Comparison of ENCODE assay signal across 1 cellular context in the genomic region with DNA sequence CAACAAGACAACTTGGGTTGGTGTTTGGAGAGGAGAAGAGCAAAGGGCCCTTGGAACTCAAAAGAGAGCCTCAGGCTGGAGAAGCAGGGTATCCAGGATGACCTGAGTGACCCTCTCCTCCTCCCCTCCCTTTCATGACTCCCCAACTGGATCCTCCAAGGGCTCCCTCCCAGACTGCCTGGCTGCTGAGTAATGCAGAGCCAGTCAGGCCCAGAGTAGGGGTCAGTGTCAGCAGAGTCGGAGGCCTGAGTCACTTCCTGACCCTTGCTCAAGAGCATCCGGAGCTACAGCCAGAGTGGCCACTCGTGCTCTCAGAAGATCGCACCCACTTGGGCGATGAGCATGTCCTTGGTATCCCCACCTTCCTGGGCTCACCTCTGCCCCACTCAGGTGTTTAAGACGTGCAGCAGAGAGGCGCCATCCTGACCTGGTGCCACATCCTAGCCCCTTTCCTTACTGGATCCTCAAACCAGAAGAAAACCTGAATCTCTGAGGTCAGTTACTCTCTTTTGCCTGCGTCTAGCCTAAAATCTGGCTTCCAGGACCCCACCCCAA.
A peak's percentile ranks its signal among the peaks of the same experiment; 100 is the strongest.
TF ChIP-seq lines count a peak whose summit lies in the region.

No MANE protein-coding gene starts in this region.

TF ChIP-seq in HepG2, 621 proteins besides CTCF, POLR2A, EP300 and RAD21 (continued from another document and continues in another):
- TF ChIP-seq, protein P1, sequence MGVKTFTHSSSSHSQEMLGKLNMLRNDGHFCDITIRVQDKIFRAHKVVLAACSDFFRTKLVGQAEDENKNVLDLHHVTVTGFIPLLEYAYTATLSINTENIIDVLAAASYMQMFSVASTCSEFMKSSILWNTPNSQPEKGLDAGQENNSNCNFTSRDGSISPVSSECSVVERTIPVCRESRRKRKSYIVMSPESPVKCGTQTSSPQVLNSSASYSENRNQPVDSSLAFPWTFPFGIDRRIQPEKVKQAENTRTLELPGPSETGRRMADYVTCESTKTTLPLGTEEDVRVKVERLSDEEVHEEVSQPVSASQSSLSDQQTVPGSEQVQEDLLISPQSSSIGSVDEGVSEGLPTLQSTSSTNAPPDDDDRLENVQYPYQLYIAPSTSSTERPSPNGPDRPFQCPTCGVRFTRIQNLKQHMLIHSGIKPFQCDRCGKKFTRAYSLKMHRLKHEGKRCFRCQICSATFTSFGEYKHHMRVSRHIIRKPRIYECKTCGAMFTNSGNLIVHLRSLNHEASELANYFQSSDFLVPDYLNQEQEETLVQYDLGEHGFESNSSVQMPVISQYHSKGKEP (CRISPR knock-in tag; IDR thresholded peaks at IDR 0.05), result no peak
- TF ChIP-seq ZNF496 (CRISPR knock-in tag; IDR thresholded peaks at IDR 0.05; ENCODE audit: insufficient replicate concordance), result no peak
- no peak for TF ChIP-seq IKZF4 (CRISPR knock-in tag; IDR thresholded peaks at IDR 0.05; ENCODE audit: borderline replicate concordance, low read depth, not compliant biosample characterization)
- TF ChIP-seq WIZ (CRISPR knock-in tag; IDR thresholded peaks at IDR 0.05), result no peak
- TF ChIP-seq SMARCC2 (IDR thresholded peaks at IDR 0.05), result no peak
- peak; percentile 56 for TF ChIP-seq TAF1 (CRISPR knock-in tag; IDR thresholded peaks at IDR 0.05)
- TF ChIP-seq, protein P2, sequence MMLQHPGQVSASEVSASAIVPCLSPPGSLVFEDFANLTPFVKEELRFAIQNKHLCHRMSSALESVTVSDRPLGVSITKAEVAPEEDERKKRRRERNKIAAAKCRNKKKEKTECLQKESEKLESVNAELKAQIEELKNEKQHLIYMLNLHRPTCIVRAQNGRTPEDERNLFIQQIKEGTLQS (CRISPR knock-in tag; IDR thresholded peaks at IDR 0.05), result peak; percentile 73
- no peak for TF ChIP-seq ZNF577 (CRISPR knock-in tag; IDR thresholded peaks at IDR 0.05; ENCODE audit: borderline replicate concordance, low read depth)
- TF ChIP-seq, protein P3, sequence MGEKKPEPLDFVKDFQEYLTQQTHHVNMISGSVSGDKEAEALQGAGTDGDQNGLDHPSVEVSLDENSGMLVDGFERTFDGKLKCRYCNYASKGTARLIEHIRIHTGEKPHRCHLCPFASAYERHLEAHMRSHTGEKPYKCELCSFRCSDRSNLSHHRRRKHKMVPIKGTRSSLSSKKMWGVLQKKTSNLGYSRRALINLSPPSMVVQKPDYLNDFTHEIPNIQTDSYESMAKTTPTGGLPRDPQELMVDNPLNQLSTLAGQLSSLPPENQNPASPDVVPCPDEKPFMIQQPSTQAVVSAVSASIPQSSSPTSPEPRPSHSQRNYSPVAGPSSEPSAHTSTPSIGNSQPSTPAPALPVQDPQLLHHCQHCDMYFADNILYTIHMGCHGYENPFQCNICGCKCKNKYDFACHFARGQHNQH (CRISPR knock-in tag; IDR thresholded peaks at IDR 0.05), result peak; percentile 75; the same call in 1 of the 2 replicates
- no peak for TF ChIP-seq ZBTB42 (CRISPR knock-in tag; IDR thresholded peaks at IDR 0.05)
- TF ChIP-seq ZNF644 (CRISPR knock-in tag; IDR thresholded peaks at IDR 0.05; ENCODE audit: low read depth), result 0 out of 2 replicates have a peak, but pooled peaks have one; percentile 32
- TF ChIP-seq ZNF225 (CRISPR knock-in tag; IDR thresholded peaks at IDR 0.05), result no peak
- peak; percentile 83 for TF ChIP-seq MED1 (CRISPR knock-in tag; IDR thresholded peaks at IDR 0.05)
- TF ChIP-seq ZNF354B (CRISPR knock-in tag; IDR thresholded peaks at IDR 0.05), result no peak
- TF ChIP-seq CBX5 (CRISPR knock-in tag; IDR thresholded peaks at IDR 0.05; ENCODE audit: borderline replicate concordance), result peak; percentile 95; the same call in 1 of the 2 replicates
- TF ChIP-seq ZNF343 (CRISPR knock-in tag; IDR thresholded peaks at IDR 0.05), result no peak
- peak; percentile 60; the same call in 1 of the 2 replicates for TF ChIP-seq ZBTB38 (CRISPR knock-in tag; IDR thresholded peaks at IDR 0.05)
- TF ChIP-seq, protein P4, sequence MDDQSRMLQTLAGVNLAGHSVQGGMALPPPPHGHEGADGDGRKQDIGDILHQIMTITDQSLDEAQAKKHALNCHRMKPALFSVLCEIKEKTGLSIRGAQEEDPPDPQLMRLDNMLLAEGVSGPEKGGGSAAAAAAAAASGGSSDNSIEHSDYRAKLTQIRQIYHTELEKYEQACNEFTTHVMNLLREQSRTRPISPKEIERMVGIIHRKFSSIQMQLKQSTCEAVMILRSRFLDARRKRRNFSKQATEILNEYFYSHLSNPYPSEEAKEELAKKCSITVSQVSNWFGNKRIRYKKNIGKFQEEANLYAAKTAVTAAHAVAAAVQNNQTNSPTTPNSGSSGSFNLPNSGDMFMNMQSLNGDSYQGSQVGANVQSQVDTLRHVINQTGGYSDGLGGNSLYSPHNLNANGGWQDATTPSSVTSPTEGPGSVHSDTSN (CRISPR knock-in tag; IDR thresholded peaks at IDR 0.05; ENCODE audit: borderline replicate concordance), result no peak
- peak; percentile 87 for TF ChIP-seq TRIM24 (CRISPR knock-in tag; IDR thresholded peaks at IDR 0.05)
- no peak for TF ChIP-seq RFX5 (IDR thresholded peaks at IDR 0.05; ENCODE audit: low read depth, low read length)
- TF ChIP-seq ZNF543 (CRISPR knock-in tag; IDR thresholded peaks at IDR 0.05), result no peak
- TF ChIP-seq, protein P5, sequence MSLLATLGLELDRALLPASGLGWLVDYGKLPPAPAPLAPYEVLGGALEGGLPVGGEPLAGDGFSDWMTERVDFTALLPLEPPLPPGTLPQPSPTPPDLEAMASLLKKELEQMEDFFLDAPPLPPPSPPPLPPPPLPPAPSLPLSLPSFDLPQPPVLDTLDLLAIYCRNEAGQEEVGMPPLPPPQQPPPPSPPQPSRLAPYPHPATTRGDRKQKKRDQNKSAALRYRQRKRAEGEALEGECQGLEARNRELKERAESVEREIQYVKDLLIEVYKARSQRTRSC (CRISPR knock-in tag; IDR thresholded peaks at IDR 0.05; ENCODE audit: low read depth), result no peak
- no peak for TF ChIP-seq HCFC1 (IDR thresholded peaks at IDR 0.05; ENCODE audit: low read depth, low read length)
- TF ChIP-seq GLI4 (CRISPR knock-in tag; IDR thresholded peaks at IDR 0.05; ENCODE audit: borderline replicate concordance), result no peak
- TF ChIP-seq FOXP1 (IDR thresholded peaks at IDR 0.05), result no peak
- TF ChIP-seq FOXP1 (CRISPR knock-in tag; IDR thresholded peaks at IDR 0.05), result no peak
- TF ChIP-seq, protein P6, sequence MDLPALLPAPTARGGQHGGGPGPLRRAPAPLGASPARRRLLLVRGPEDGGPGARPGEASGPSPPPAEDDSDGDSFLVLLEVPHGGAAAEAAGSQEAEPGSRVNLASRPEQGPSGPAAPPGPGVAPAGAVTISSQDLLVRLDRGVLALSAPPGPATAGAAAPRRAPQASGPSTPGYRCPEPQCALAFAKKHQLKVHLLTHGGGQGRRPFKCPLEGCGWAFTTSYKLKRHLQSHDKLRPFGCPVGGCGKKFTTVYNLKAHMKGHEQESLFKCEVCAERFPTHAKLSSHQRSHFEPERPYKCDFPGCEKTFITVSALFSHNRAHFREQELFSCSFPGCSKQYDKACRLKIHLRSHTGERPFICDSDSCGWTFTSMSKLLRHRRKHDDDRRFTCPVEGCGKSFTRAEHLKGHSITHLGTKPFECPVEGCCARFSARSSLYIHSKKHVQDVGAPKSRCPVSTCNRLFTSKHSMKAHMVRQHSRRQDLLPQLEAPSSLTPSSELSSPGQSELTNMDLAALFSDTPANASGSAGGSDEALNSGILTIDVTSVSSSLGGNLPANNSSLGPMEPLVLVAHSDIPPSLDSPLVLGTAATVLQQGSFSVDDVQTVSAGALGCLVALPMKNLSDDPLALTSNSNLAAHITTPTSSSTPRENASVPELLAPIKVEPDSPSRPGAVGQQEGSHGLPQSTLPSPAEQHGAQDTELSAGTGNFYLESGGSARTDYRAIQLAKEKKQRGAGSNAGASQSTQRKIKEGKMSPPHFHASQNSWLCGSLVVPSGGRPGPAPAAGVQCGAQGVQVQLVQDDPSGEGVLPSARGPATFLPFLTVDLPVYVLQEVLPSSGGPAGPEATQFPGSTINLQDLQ (CRISPR knock-in tag; IDR thresholded peaks at IDR 0.05), result no peak
- TF ChIP-seq ZNF547 (CRISPR knock-in tag; IDR thresholded peaks at IDR 0.05), result no peak
- TF ChIP-seq REL (CRISPR knock-in tag; conservative IDR thresholded peaks at IDR 0.05), result no peak
- TF ChIP-seq RBM22 (optimal IDR thresholded peaks at IDR 0.05; ENCODE audit: low read length), result no peak
- no peak; the same call in 1 of the 2 replicates for TF ChIP-seq MIXL1 (CRISPR knock-in tag; IDR thresholded peaks at IDR 0.05)
- no peak for TF ChIP-seq SMAD1 (CRISPR knock-in tag; IDR thresholded peaks at IDR 0.05; ENCODE audit: borderline replicate concordance, low read depth)
- no peak for TF ChIP-seq ZNF569 (CRISPR knock-in tag; IDR thresholded peaks at IDR 0.05; ENCODE audit: borderline replicate concordance)
- TF ChIP-seq, protein P7, sequence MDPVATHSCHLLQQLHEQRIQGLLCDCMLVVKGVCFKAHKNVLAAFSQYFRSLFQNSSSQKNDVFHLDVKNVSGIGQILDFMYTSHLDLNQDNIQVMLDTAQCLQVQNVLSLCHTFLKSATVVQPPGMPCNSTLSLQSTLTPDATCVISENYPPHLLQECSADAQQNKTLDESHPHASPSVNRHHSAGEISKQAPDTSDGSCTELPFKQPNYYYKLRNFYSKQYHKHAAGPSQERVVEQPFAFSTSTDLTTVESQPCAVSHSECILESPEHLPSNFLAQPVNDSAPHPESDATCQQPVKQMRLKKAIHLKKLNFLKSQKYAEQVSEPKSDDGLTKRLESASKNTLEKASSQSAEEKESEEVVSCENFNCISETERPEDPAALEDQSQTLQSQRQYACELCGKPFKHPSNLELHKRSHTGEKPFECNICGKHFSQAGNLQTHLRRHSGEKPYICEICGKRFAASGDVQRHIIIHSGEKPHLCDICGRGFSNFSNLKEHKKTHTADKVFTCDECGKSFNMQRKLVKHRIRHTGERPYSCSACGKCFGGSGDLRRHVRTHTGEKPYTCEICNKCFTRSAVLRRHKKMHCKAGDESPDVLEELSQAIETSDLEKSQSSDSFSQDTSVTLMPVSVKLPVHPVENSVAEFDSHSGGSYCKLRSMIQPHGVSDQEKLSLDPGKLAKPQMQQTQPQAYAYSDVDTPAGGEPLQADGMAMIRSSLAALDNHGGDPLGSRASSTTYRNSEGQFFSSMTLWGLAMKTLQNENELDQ (CRISPR knock-in tag; IDR thresholded peaks at IDR 0.05; ENCODE audit: borderline replicate concordance), result no peak
- TF ChIP-seq, protein P8, sequence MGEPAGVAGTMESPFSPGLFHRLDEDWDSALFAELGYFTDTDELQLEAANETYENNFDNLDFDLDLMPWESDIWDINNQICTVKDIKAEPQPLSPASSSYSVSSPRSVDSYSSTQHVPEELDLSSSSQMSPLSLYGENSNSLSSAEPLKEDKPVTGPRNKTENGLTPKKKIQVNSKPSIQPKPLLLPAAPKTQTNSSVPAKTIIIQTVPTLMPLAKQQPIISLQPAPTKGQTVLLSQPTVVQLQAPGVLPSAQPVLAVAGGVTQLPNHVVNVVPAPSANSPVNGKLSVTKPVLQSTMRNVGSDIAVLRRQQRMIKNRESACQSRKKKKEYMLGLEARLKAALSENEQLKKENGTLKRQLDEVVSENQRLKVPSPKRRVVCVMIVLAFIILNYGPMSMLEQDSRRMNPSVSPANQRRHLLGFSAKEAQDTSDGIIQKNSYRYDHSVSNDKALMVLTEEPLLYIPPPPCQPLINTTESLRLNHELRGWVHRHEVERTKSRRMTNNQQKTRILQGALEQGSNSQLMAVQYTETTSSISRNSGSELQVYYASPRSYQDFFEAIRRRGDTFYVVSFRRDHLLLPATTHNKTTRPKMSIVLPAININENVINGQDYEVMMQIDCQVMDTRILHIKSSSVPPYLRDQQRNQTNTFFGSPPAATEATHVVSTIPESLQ (CRISPR knock-in tag; conservative IDR thresholded peaks at IDR 0.05), result no peak
- TF ChIP-seq, protein P9, sequence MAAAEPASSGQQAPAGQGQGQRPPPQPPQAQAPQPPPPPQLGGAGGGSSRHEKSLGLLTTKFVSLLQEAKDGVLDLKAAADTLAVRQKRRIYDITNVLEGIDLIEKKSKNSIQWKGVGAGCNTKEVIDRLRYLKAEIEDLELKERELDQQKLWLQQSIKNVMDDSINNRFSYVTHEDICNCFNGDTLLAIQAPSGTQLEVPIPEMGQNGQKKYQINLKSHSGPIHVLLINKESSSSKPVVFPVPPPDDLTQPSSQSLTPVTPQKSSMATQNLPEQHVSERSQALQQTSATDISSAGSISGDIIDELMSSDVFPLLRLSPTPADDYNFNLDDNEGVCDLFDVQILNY (CRISPR knock-in tag; conservative IDR thresholded peaks at IDR 0.05), result no peak
- 0 out of 2 replicates have a peak, but pooled peaks have one; percentile 68 for TF ChIP-seq MIER3 (CRISPR knock-in tag; IDR thresholded peaks at IDR 0.05; ENCODE audit: borderline replicate concordance)
- peak; percentile 73; the same call in 1 of the 2 replicates for TF ChIP-seq DPF2 (CRISPR knock-in tag; IDR thresholded peaks at IDR 0.05; ENCODE audit: borderline replicate concordance, low read depth)
- TF ChIP-seq, protein P10, sequence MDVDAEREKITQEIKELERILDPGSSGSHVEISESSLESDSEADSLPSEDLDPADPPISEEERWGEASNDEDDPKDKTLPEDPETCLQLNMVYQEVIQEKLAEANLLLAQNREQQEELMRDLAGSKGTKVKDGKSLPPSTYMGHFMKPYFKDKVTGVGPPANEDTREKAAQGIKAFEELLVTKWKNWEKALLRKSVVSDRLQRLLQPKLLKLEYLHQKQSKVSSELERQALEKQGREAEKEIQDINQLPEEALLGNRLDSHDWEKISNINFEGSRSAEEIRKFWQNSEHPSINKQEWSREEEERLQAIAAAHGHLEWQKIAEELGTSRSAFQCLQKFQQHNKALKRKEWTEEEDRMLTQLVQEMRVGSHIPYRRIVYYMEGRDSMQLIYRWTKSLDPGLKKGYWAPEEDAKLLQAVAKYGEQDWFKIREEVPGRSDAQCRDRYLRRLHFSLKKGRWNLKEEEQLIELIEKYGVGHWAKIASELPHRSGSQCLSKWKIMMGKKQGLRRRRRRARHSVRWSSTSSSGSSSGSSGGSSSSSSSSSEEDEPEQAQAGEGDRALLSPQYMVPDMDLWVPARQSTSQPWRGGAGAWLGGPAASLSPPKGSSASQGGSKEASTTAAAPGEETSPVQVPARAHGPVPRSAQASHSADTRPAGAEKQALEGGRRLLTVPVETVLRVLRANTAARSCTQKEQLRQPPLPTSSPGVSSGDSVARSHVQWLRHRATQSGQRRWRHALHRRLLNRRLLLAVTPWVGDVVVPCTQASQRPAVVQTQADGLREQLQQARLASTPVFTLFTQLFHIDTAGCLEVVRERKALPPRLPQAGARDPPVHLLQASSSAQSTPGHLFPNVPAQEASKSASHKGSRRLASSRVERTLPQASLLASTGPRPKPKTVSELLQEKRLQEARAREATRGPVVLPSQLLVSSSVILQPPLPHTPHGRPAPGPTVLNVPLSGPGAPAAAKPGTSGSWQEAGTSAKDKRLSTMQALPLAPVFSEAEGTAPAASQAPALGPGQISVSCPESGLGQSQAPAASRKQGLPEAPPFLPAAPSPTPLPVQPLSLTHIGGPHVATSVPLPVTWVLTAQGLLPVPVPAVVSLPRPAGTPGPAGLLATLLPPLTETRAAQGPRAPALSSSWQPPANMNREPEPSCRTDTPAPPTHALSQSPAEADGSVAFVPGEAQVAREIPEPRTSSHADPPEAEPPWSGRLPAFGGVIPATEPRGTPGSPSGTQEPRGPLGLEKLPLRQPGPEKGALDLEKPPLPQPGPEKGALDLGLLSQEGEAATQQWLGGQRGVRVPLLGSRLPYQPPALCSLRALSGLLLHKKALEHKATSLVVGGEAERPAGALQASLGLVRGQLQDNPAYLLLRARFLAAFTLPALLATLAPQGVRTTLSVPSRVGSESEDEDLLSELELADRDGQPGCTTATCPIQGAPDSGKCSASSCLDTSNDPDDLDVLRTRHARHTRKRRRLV (CRISPR knock-in tag; IDR thresholded peaks at IDR 0.05), result no peak
- TF ChIP-seq MED8 (CRISPR knock-in tag; IDR thresholded peaks at IDR 0.05; ENCODE audit: insufficient replicate concordance), result no peak
- TF ChIP-seq BHLHE40 (IDR thresholded peaks at IDR 0.05; ENCODE audit: low read length), result peak; percentile 46; the same call in 1 of the 2 replicates
- TF ChIP-seq ZNF44 (CRISPR knock-in tag; IDR thresholded peaks at IDR 0.05), result no peak
- TF ChIP-seq MZF1 (CRISPR knock-in tag; IDR thresholded peaks at IDR 0.05; ENCODE audit: borderline replicate concordance), result no peak
